Comparison of ENCODE assay signal across 8 cellular contexts in genomic region chr10:29239569-29240472, GRCh38. TPM values are rescaled to one million over a fixed set of nuclear protein-coding genes. Genes with fewer than 3 reads are reported as not detected.
DNase-seq lines count a peak whose midpoint lies in the region; ATAC-seq and TF ChIP-seq lines count a peak whose summit lies in the region.

No MANE protein-coding gene starts in this region.

- DNase-seq in AG09319 (ENCODE audit: extremely low read depth, low read depth) (no peak), RPMI8226 (peak; percentile 19), left ventricle myocardium inferior (no peak), COR-L47 (lab: John Stamatoyannopoulos, UW) (no peak)

- no peak overlapping the region for H3K27ac ChIP-seq in left ventricle myocardium inferior (replicated peaks)

- no peak overlapping the region for H3K4me3 ChIP-seq in left ventricle myocardium inferior

- no peaks in the 10 kb centered on the region for H3K36me3 ChIP-seq in left ventricle myocardium inferior

- TF ChIP-seq CTCF in AG09319 (IDR thresholded peaks at IDR 0.05; ENCODE audit: low read depth, low read length) (peak; percentile 18), left ventricle myocardium inferior (IDR thresholded peaks at IDR 0.05; ENCODE audit: borderline replicate concordance) (peak; percentile 56)

- intact Hi-C loops in left ventricle myocardium inferior (cut with micrococcal nuclease): no loop called here

- no peaks in the 10 kb centered on the region for H3K9me3 ChIP-seq in left ventricle myocardium inferior (replicated peaks)

- no peaks in the 10 kb centered on the region for H3K4me1 ChIP-seq in left ventricle myocardium inferior

- H3K27me3 ChIP-seq in left ventricle myocardium inferior (ENCODE audit: low read depth): peaks cover under 1% of the 10 kb centered on the region

- ATAC-seq in GM19351 (IDR thresholded peaks at IDR 0.05; ENCODE audit: unreplicated experiment) (peak; percentile 51), HG02588 (IDR thresholded peaks at IDR 0.05; ENCODE audit: unreplicated experiment) (no peak), GM18861 (IDR thresholded peaks at IDR 0.05; ENCODE audit: unreplicated experiment) (no peak), HG03139 (IDR thresholded peaks at IDR 0.05; ENCODE audit: unreplicated experiment) (no peak)

RNA-seq across cellular contexts. Expression of gene LYZL1, which starts 49.0 kb away (rescaled TPM):
- not detected for total RNA-seq in left ventricle myocardium inferior
